Comparison of ENCODE assay signal across 8 cellular contexts in genomic region chr4:145179201-145179860, GRCh38. TPM values are rescaled to one million over a fixed set of nuclear protein-coding genes. Genes with fewer than 3 reads are reported as not detected.
DNase-seq lines count a peak whose midpoint lies in the region; ATAC-seq and TF ChIP-seq lines count a peak whose summit lies in the region.

No MANE protein-coding gene starts in this region.

- ATAC-seq in GM19025 (IDR thresholded peaks at IDR 0.05; ENCODE audit: low read depth, unreplicated experiment) (peak; percentile 35), HG03196 (IDR thresholded peaks at IDR 0.05; ENCODE audit: unreplicated experiment) (peak; percentile 37), thoracic aorta (ENCODE audit: insufficient number of reproducible peaks, low FRiP score, low read depth) (peak; percentile 18)

- H3K4me3 Mint-ChIP-seq in activated naive CD4-positive, alpha-beta T cell treated with anti-CD3 and anti-CD28 coated beads for 36 hours = peak overlapping the region; percentile 93

- intact Hi-C loops in activated naive CD4-positive, alpha-beta T cell treated with anti-CD3 and anti-CD28 coated beads for 36 hours (cut with micrococcal nuclease) = no loop called here

- H3K4me1 ChIP-seq in osteoblast (ENCODE audit: insufficient read depth, low read length) (peaks cover 24% of the 10 kb centered on the region), thoracic aorta (ENCODE audit: control insufficient read depth in 1 of 2, low read depth in 2 of 2) (peaks cover 18 to 42% of the 10 kb centered on the region in 2 donors)

- H3K4me1 Mint-ChIP-seq in activated naive CD4-positive, alpha-beta T cell treated with anti-CD3 and anti-CD28 coated beads for 36 hours (ENCODE audit: low read depth) = peaks cover 40% of the 10 kb centered on the region

- TF ChIP-seq CTCF in osteoblast (IDR thresholded peaks at IDR 0.05; ENCODE audit: extremely low read depth, low read depth, low read length) (no peak), thoracic aorta (IDR thresholded peaks at IDR 0.05) (no peak)

- H3K36me3 ChIP-seq in osteoblast (ENCODE audit: insufficient read depth, low read length) = peaks cover under 1% of the 10 kb centered on the region
- no peaks in the 10 kb centered on the region for H3K36me3 ChIP-seq in thoracic aorta

- peaks cover 23% of the 10 kb centered on the region for H3K36me3 Mint-ChIP-seq in activated naive CD4-positive, alpha-beta T cell treated with anti-CD3 and anti-CD28 coated beads for 36 hours (ENCODE audit: low read depth)

- H3K27me3 ChIP-seq in osteoblast (ENCODE audit: insufficient read depth, low read length) (no peaks in the 10 kb centered on the region), thoracic aorta (replicated peaks; ENCODE audit: insufficient read depth) (no peaks in the 10 kb centered on the region)

- peak overlapping the region; percentile 98 for H3K4me2 ChIP-seq in osteoblast (ENCODE audit: insufficient read depth, low read length)

- peak overlapping the region; percentile 98 for H3K27ac Mint-ChIP-seq in activated naive CD4-positive, alpha-beta T cell treated with anti-CD3 and anti-CD28 coated beads for 36 hours

- DNase-seq in AML-193 (lab: John Stamatoyannopoulos, UW) (peak; percentile 27 to 47), globus pallidus (ENCODE audit: low spot score) (peak; percentile 75), osteoblast (ENCODE audit: insufficient read length, low spot score, missing footprints) (peak; percentile 94), thoracic aorta (ENCODE audit: low spot score) (no peak)
- peak; percentile 76 for DNase-seq in activated naive CD4-positive, alpha-beta T cell treated with anti-CD3 and anti-CD28 coated beads for 36 hours

- CTCF ChIA-PET in activated naive CD4-positive, alpha-beta T cell treated with anti-CD3 and anti-CD28 coated beads for 36 hours (lab: Charles Lee) = interaction anchor here (1.4 kb wide), 1 partner anchor 56 kb away, joined by 3 read pairs; no protein-coding TSS in a partner anchor

- peak; percentile 76 for TF ChIP-seq POLR2A in Raji (IDR thresholded peaks at IDR 0.05; ENCODE audit: insufficient read depth, low read depth, low read length)

- H3K27me3 Mint-ChIP-seq in activated naive CD4-positive, alpha-beta T cell treated with anti-CD3 and anti-CD28 coated beads for 36 hours (ENCODE audit: low read depth) = no peaks in the 10 kb centered on the region

- peak overlapping the region; percentile 92 for H3K4me3 ChIP-seq in osteoblast (ENCODE audit: insufficient read depth, low read length)
- peak overlapping the region; percentile 93 for H3K4me3 ChIP-seq in thoracic aorta

- H3K9me3 ChIP-seq in osteoblast (ENCODE audit: low read depth, low read length) (no peaks in the 10 kb centered on the region), thoracic aorta (no peaks in the 10 kb centered on the region)

- peaks cover 53% of the 10 kb centered on the region for H3K79me2 ChIP-seq in osteoblast (ENCODE audit: insufficient read depth, low read length)

- H2AFZ ChIP-seq in osteoblast (ENCODE audit: low read length) = peak overlapping the region; percentile 96

- H3K9me3 Mint-ChIP-seq in activated naive CD4-positive, alpha-beta T cell treated with anti-CD3 and anti-CD28 coated beads for 36 hours = no peaks in the 10 kb centered on the region

- H3K27ac ChIP-seq in osteoblast (ENCODE audit: low read depth, low read length) (peak overlapping the region; percentile 95), thoracic aorta (peak overlapping the region; percentile 93 to 97)

- peaks cover 5% of the 10 kb centered on the region for H4K20me1 ChIP-seq in osteoblast (ENCODE audit: insufficient read depth, low read length)

RNA-seq across cellular contexts. Expression of gene OTUD4, which starts 1.1 kb away (rescaled TPM):
- total RNA-seq in activated naive CD4-positive, alpha-beta T cell treated with anti-CD3 and anti-CD28 coated beads for 36 hours = 10 to 100 TPM; 35.9 to 37.1 TPM
- total RNA-seq in osteoblast (22.8 and 30.6 TPM in 2 replicates), thoracic aorta (10 to 100 TPM; 46.7 to 57.2 TPM)
